In the genomic region with DNA sequence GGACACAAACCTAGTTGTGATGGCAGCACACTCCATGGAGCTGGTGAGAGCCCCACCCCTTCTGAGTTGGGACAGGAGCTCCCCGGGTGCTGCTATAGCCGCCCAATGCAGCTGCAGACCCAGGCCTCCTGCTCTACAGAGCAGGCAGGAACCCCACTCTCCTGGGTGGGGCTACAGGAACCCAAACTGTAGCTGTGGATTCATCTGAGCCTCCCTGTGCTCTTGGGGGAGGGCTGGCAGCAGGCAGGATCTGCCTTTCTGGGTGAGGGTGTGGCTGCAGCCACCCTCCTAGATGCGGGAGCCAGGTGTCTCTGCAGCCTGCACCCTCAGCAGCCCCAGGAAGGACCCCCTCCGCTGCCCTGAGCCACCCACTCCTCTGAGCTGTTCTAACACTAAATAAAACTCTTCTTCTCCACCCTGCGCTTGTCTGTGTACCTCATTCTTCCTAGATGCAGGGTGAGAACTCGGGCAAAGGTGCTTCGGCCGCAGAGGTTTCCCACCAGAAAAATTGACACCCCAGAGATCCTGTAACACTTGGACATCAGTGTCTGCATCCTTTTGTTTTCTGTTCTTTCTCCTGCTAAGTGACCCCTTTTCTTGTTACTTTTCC, we compare ENCODE assay signal across 17 cellular contexts. TPM values are rescaled to one million over a fixed set of nuclear protein-coding genes. Genes with fewer than 3 reads are reported as not detected.
DNase-seq lines count a peak whose midpoint lies in the region; ATAC-seq and TF ChIP-seq lines count a peak whose summit lies in the region.
"Had no signal": no experiment of that assay in that cellular context is flagged by ENCODE, and none has a peak within 500 bp of the region (broad histone marks: within the 10 kb centered on the region; RNA-seq: fewer than 3 reads in every experiment).

No MANE protein-coding gene starts in this region.

- POLR2A ChIA-PET in AG04450 (lab: Yijun Ruan, JAX), result interaction anchor here (0.6 to 1.2 kb wide), 4 partner anchors 19 to 56 kb away, joined by 3 to 4 read pairs (median 4); a partner anchor contains a TSS

- H3K9me3 Mint-ChIP-seq in Calu3 (ENCODE audit: low read depth, unreplicated experiment), result no peaks in the 10 kb centered on the region
- H3K9me3 Mint-ChIP-seq: IgD-negative memory B cell had no signal

- H4K20me1 ChIP-seq in hepatocyte (ENCODE audit: insufficient read depth, poor library complexity, severe bottlenecking), result no peaks in the 10 kb centered on the region

- no peak for TF ChIP-seq EP300 in sigmoid colon (IDR thresholded peaks at IDR 0.05)

- no peaks in the 10 kb centered on the region for H3K36me3 ChIP-seq in hepatocyte (replicated peaks; ENCODE audit: insufficient read depth, low read depth)
- H3K36me3 ChIP-seq in sigmoid colon, result no peaks in the 10 kb centered on the region

- H3K4me2 ChIP-seq in hepatocyte, result no peak overlapping the region

- TF ChIP-seq CTCF in AG04450 (IDR thresholded peaks at IDR 0.05; ENCODE audit: low read depth, low read length) (no peak), hepatocyte (IDR thresholded peaks at IDR 0.05; ENCODE audit: poor library complexity) (no peak), sigmoid colon (IDR thresholded peaks at IDR 0.05) (no peak), Calu3 (IDR thresholded peaks at IDR 0.05; ENCODE audit: unreplicated experiment) (no peak)

- H3K27me3 Mint-ChIP-seq in Calu3 (ENCODE audit: unreplicated experiment), result no peaks in the 10 kb centered on the region
- H3K27me3 Mint-ChIP-seq: IgD-negative memory B cell had no signal

- intact Hi-C loops in sigmoid colon (cut with DNase I) (no loop called here), Calu3 (cut with micrococcal nuclease; ENCODE audit: unreplicated experiment) (no loop called here)

- H3K27me3 ChIP-seq in AG04450 (ENCODE audit: control insufficient read depth, insufficient read depth, low read length) (no peaks in the 10 kb centered on the region), hepatocyte (no peaks in the 10 kb centered on the region), sigmoid colon (no peaks in the 10 kb centered on the region)

- H3K27ac Mint-ChIP-seq in Calu3 (ENCODE audit: unreplicated experiment), result no peak overlapping the region
- H3K27ac Mint-ChIP-seq: IgD-negative memory B cell had no signal

- H3K4me3 ChIP-seq in AG04450 (ENCODE audit: low read depth, low read length) (no peak overlapping the region), hepatocyte (no peak overlapping the region), sigmoid colon (no peak overlapping the region)

- no peak for DNase-seq in AG04450 (ENCODE audit: low read depth, low spot score)
- no peak for DNase-seq in hepatocyte (ENCODE audit: low spot score)
- no peak for DNase-seq in sigmoid colon
- no peak for DNase-seq in Calu3
- DNase-seq: activated CD4-positive, alpha-beta T cell treated with anti-CD3 and anti-CD28 coated beads, Interleukin-2, amount 50 U/mL, for 1 hour; activated T-cell treated with anti-CD3 and anti-CD28 coated beads, Interleukin-2, amount 50 U/mL, for 48 hours; COR-L47; cortex of kidney; NCI-H1417 treated with DMSO at 0.1 percent for 48 hours; NCI-H526; retina; stimulated activated naive CD4-positive, alpha-beta T cell treated with Interleukin-2 at 50 U/mL for 16 hours had no signal

- ATAC-seq in SK-N-SH treated with all-trans-retinoic acid at 6 μM for 48 hours (peak; percentile 36), HG03097 (IDR thresholded peaks at IDR 0.05; ENCODE audit: low FRiP score, unreplicated experiment) (no peak), GM21723 (IDR thresholded peaks at IDR 0.05; ENCODE audit: unreplicated experiment) (no peak), HG02588 (IDR thresholded peaks at IDR 0.05; ENCODE audit: unreplicated experiment) (no peak)

- no peaks in the 10 kb centered on the region for H3K36me3 Mint-ChIP-seq in Calu3 (ENCODE audit: insufficient read depth, unreplicated experiment)

- CTCF ChIA-PET in AG04450 (lab: Charles Lee), result interaction anchor here (0.7 to 1.6 kb wide), 5 partner anchors 12 to 227 kb away, joined by 3 to 7 read pairs (median 7); no protein-coding TSS in a partner anchor
- CTCF ChIA-PET in Calu3 (lab: Charles Lee), result interaction anchor here (0.6 to 0.7 kb wide), 6 partner anchors 55 to 457 kb away, joined by 3 to 10 read pairs (median 4); a partner anchor contains a TSS

- no peak for TF ChIP-seq POLR2A in sigmoid colon (IDR thresholded peaks at IDR 0.05)

- H3K27ac ChIP-seq in AG04450 (ENCODE audit: low read depth, low read length) (peak overlapping the region; percentile 39), hepatocyte (peak overlapping the region; percentile 28), sigmoid colon (peak overlapping the region in 3 of 4 donors; percentile 33 to 72 (median 67))

- H3K9me2 ChIP-seq in hepatocyte (replicated peaks; ENCODE audit: insufficient read depth), result no peaks in the 10 kb centered on the region

- H3K9me3 ChIP-seq in AG04450 (ENCODE audit: control insufficient read depth, insufficient read depth, low read length) (no peaks in the 10 kb centered on the region), hepatocyte (ENCODE audit: low read depth) (no peaks in the 10 kb centered on the region), sigmoid colon (no peaks in the 10 kb centered on the region)

- H3K4me1 Mint-ChIP-seq in Calu3 (ENCODE audit: low read depth, unreplicated experiment), result peaks cover 9% of the 10 kb centered on the region
- H3K4me1 Mint-ChIP-seq: IgD-negative memory B cell had no signal

- 92% methylated on average over 8 of the region's 8 CpGs for WGBS in hepatocyte (ENCODE audit: low lambda C conversion rate, missing lambda C conversion rate)
- 80 to 88% methylated on average over 8 of the region's 8 CpGs for WGBS in sigmoid colon, 2 donors

- no peak overlapping the region for H3K4me3 Mint-ChIP-seq in Calu3 (ENCODE audit: low read depth, unreplicated experiment)
- H3K4me3 Mint-ChIP-seq: IgD-negative memory B cell had no signal

- H3K4me1 ChIP-seq in hepatocyte (ENCODE audit: insufficient read depth) (no peaks in the 10 kb centered on the region), sigmoid colon (peaks cover 0 to 17% (median 12%) of the 10 kb centered on the region in 4 donors)

- H2AFZ ChIP-seq in hepatocyte, result no peak overlapping the region

- no peaks in the 10 kb centered on the region for H3K79me2 ChIP-seq in hepatocyte

- no TSS peak for BruUV-seq in Calu3 (replicated peaks; lab: Mats Ljungman, UMichigan)

TF ChIP-seq in SK-N-SH treated with all-trans-retinoic acid at 6 μM for 48 hours, 23 proteins besides CTCF, POLR2A, EP300 and RAD21 (continues in another document):
- no peak for TF ChIP-seq ISL1 (CRISPR knock-in tag; IDR thresholded peaks at IDR 0.05)
- TF ChIP-seq, protein P1, sequence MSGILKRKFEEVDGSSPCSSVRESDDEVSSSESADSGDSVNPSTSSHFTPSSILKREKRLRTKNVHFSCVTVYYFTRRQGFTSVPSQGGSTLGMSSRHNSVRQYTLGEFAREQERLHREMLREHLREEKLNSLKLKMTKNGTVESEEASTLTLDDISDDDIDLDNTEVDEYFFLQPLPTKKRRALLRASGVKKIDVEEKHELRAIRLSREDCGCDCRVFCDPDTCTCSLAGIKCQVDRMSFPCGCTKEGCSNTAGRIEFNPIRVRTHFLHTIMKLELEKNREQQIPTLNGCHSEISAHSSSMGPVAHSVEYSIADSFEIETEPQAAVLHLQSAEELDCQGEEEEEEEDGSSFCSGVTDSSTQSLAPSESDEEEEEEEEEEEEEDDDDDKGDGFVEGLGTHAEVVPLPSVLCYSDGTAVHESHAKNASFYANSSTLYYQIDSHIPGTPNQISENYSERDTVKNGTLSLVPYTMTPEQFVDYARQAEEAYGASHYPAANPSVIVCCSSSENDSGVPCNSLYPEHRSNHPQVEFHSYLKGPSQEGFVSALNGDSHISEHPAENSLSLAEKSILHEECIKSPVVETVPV (CRISPR knock-in tag; IDR thresholded peaks at IDR 0.05), result no peak
- no peak for TF ChIP-seq ARNTL (CRISPR knock-in tag; IDR thresholded peaks at IDR 0.05; ENCODE audit: borderline replicate concordance, low read depth)
- TF ChIP-seq, protein P2, sequence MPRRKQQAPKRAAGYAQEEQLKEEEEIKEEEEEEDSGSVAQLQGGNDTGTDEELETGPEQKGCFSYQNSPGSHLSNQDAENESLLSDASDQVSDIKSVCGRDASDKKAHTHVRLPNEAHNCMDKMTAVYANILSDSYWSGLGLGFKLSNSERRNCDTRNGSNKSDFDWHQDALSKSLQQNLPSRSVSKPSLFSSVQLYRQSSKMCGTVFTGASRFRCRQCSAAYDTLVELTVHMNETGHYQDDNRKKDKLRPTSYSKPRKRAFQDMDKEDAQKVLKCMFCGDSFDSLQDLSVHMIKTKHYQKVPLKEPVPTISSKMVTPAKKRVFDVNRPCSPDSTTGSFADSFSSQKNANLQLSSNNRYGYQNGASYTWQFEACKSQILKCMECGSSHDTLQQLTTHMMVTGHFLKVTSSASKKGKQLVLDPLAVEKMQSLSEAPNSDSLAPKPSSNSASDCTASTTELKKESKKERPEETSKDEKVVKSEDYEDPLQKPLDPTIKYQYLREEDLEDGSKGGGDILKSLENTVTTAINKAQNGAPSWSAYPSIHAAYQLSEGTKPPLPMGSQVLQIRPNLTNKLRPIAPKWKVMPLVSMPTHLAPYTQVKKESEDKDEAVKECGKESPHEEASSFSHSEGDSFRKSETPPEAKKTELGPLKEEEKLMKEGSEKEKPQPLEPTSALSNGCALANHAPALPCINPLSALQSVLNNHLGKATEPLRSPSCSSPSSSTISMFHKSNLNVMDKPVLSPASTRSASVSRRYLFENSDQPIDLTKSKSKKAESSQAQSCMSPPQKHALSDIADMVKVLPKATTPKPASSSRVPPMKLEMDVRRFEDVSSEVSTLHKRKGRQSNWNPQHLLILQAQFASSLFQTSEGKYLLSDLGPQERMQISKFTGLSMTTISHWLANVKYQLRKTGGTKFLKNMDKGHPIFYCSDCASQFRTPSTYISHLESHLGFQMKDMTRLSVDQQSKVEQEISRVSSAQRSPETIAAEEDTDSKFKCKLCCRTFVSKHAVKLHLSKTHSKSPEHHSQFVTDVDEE (CRISPR knock-in tag; IDR thresholded peaks at IDR 0.05), result no peak

RNA-seq across cellular contexts. Expression of a gene that starts 55.2 kb away (rescaled TPM):
- polyA plus RNA-seq in AG04450 (2011; rRNA removed), result 56.1 and 57.7 TPM in 2 replicates
- 77.3 and 83.1 TPM in 2 replicates for polyA minus RNA-seq in AG04450 (2011; rRNA and poly(A)+ RNA removed)
- total RNA-seq in hepatocyte, result 27.9 TPM in 2 replicates
- 13.0 and 16.2 TPM in 2 replicates for polyA plus RNA-seq in hepatocyte
- 10 to 100 TPM; 55.3 to 73.8 (median 62.8) TPM for total RNA-seq in sigmoid colon
- 10 to 100 TPM; 18.5 to 23.4 (median 20.9) TPM for polyA plus RNA-seq in sigmoid colon
- 14.1 and 14.4 TPM in 2 replicates for total RNA-seq in Calu3 (2022)
